Comparison of ENCODE assay signal across 1 cellular context in genomic region chr14:69299286-69300035, GRCh38.
TF ChIP-seq lines count a peak whose summit lies in the region.

No MANE protein-coding gene starts in this region.

TF ChIP-seq in K562, 482 proteins besides CTCF, POLR2A, EP300 and RAD21:
- TF ChIP-seq ZFP1 (CRISPR knock-in tag; IDR thresholded peaks at IDR 0.05) (no peak), SMAD1 (IDR thresholded peaks at IDR 0.05; ENCODE audit: low read depth, low read length, partially characterized antibody) (no peak), ZNF324 (CRISPR knock-in tag; IDR thresholded peaks at IDR 0.05) (no peak), PHB (CRISPR knock-in tag; IDR thresholded peaks at IDR 0.05) (no peak), NFE2 (IDR thresholded peaks at IDR 0.05; ENCODE audit: low read depth) (no peak), PTBP1 (IDR thresholded peaks at IDR 0.05; ENCODE audit: low read depth, low read length) (no peak), CREBBP (IDR thresholded peaks at IDR 0.05; ENCODE audit: low read depth, low read length) (no peak)
